8 cellular contexts compared by ENCODE assay signal in the genomic region with DNA sequence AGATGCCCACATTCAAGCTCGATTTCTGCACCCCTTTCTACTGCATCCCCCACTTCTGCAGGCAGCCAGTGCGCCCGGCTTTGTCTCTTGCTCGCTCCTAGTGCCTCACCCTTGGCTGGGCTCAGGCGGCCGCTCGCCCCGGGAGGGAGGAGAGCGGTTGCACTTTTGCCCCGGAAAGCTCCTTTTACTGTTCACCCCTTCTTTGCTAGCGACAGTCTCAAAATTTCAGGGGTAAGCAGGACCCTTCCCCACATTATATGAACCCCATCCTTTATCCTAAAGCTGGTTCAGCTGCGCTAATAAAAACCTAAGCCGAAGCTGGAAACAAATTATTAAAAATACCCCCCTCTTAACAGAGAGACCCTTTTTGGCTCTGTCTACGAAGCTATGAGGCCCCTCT. TPM values are rescaled to one million over a fixed set of nuclear protein-coding genes. Genes with fewer than 3 reads are reported as not detected.
A peak's percentile ranks its signal among the peaks of the same experiment; 100 is the strongest.
DNase-seq lines count a peak whose midpoint lies in the region; ATAC-seq and TF ChIP-seq lines count a peak whose summit lies in the region.
"Had no signal": no experiment of that assay in that cellular context is flagged by ENCODE, and none has a peak within 500 bp of the region (broad histone marks: within the 10 kb centered on the region; RNA-seq: fewer than 3 reads in every experiment).

No MANE protein-coding gene starts in this region.

- H3K4me1 ChIP-seq in Loucy (ENCODE audit: insufficient read depth, low read length, poor library complexity, severe bottlenecking), result peaks cover 37% of the 10 kb centered on the region
- peaks cover 34% of the 10 kb centered on the region for H3K4me1 ChIP-seq in effector memory CD4-positive, alpha-beta T cell (ENCODE audit: control insufficient read depth, insufficient read depth, low read length, poor library complexity, severe bottlenecking)

- H3K27me3 ChIP-seq in GM06990 (replicated peaks; ENCODE audit: control insufficient read depth, insufficient read depth, low read length), result peaks cover 2% of the 10 kb centered on the region; the same call in 1 of the 2 replicates
- peaks cover 43% of the 10 kb centered on the region for H3K27me3 ChIP-seq in Loucy (ENCODE audit: insufficient read depth, low read length, poor library complexity, severe bottlenecking)
- H3K27me3 ChIP-seq in effector memory CD4-positive, alpha-beta T cell (replicated peaks; ENCODE audit: control insufficient read depth, insufficient read depth, low read length, poor library complexity, severe bottlenecking), result peaks cover 41% of the 10 kb centered on the region

- no peaks in the 10 kb centered on the region for H3K9me3 Mint-ChIP-seq in neural crest cell

- peak overlapping the region; percentile 81 for H3K4me3 Mint-ChIP-seq in neural crest cell

- DNase-seq in GM06990 (ENCODE audit: extremely low read depth, insufficient read length) (no peak), neural crest cell (ENCODE audit: low read depth, low spot score) (no peak), germinal center (ENCODE audit: low spot score) (no peak)
- DNase-seq in effector memory CD4-positive, alpha-beta T cell, result no peak
- no peak for DNase-seq in NK-92 treated with Interleukin-12 subunit alpha and Interleukin-12 subunit beta, amount 100 ng/mL, for 24 hours (lab: John Stamatoyannopoulos, UW)
- DNase-seq: NCI-H2171 treated with DMSO at 0.1 percent for 48 hours had no signal

- no peak overlapping the region for H2AFZ ChIP-seq in Loucy (ENCODE audit: low read length)

- no peak overlapping the region for H3K27ac Mint-ChIP-seq in neural crest cell (ENCODE audit: unreplicated experiment)

- no peaks in the 10 kb centered on the region for H3K9me2 ChIP-seq in Loucy (replicated peaks; ENCODE audit: low read depth, low read length)

- no peak overlapping the region for H3K27ac ChIP-seq in effector memory CD4-positive, alpha-beta T cell (ENCODE audit: insufficient read depth, low read length, poor library complexity, severe bottlenecking)

- peaks cover 7% of the 10 kb centered on the region; the same call in 1 of the 2 replicates for H3F3A ChIP-seq in Loucy (ENCODE audit: low read depth)

- TF ChIP-seq CTCF in GM06990 (IDR thresholded peaks at IDR 0.05; ENCODE audit: insufficient read depth, low read length, poor library complexity, severe bottlenecking) (no peak), Loucy (conservative IDR thresholded peaks at IDR 0.05; ENCODE audit: low read length) (no peak), neural crest cell (conservative IDR thresholded peaks at IDR 0.05) (no peak)

- H3K4me1 Mint-ChIP-seq in neural crest cell, result peaks cover 16% of the 10 kb centered on the region

- peaks cover 79% of the 10 kb centered on the region for H4K20me1 ChIP-seq in Loucy (ENCODE audit: insufficient read depth, low read length, poor library complexity, severe bottlenecking)

- H3K4me3 ChIP-seq in GM06990 (replicated peaks; ENCODE audit: low read depth, low read length) (peak overlapping the region; percentile 50), Loucy (ENCODE audit: low read length, poor library complexity, severe bottlenecking) (peak overlapping the region; percentile 89)
- peak overlapping the region; percentile 52 for H3K4me3 ChIP-seq in effector memory CD4-positive, alpha-beta T cell (ENCODE audit: insufficient read depth, low read depth, low read length, poor library complexity, severe bottlenecking)

- peaks cover 100% of the 10 kb centered on the region for H3K27me3 Mint-ChIP-seq in neural crest cell (ENCODE audit: low read depth)

- H3K36me3 Mint-ChIP-seq in neural crest cell (ENCODE audit: low read depth), result peaks cover 18% of the 10 kb centered on the region

- peak overlapping the region; percentile 98 for H3K4me2 ChIP-seq in Loucy (ENCODE audit: low read depth, low read length, poor library complexity, severe bottlenecking)

- H3K9me3 ChIP-seq in Loucy (ENCODE audit: insufficient read depth, low read depth, low read length), result no peaks in the 10 kb centered on the region
- no peaks in the 10 kb centered on the region for H3K9me3 ChIP-seq in effector memory CD4-positive, alpha-beta T cell (ENCODE audit: control insufficient read depth, low read length)

- peak overlapping the region; percentile 100 for H3K9ac ChIP-seq in Loucy (ENCODE audit: low read depth, low read length, poor library complexity, severe bottlenecking)

- ATAC-seq in HG03520 (IDR thresholded peaks at IDR 0.05; ENCODE audit: unreplicated experiment), result no peak

- no peaks in the 10 kb centered on the region; the same call in 1 of the 2 replicates for H3K36me3 ChIP-seq in GM06990 (ENCODE audit: control insufficient read depth, insufficient read depth, low read length)
- H3K36me3 ChIP-seq in Loucy (ENCODE audit: insufficient read depth, low read length), result peaks cover 48% of the 10 kb centered on the region
- no peaks in the 10 kb centered on the region for H3K36me3 ChIP-seq in effector memory CD4-positive, alpha-beta T cell (ENCODE audit: control insufficient read depth, insufficient read depth, low read length)

- H3K79me2 ChIP-seq in Loucy (ENCODE audit: insufficient read depth, low read length), result peaks cover 98% of the 10 kb centered on the region

RNA-seq across cellular contexts. Expression of a gene that starts 1.0 kb away (rescaled TPM):
- total RNA-seq in neural crest cell, result 2.3 and 2.6 TPM in 2 replicates

RNA-seq across cellular contexts. Expression of a gene that starts 2.6 kb away (rescaled TPM):
- 21.9 and 22.8 TPM in 2 replicates for total RNA-seq in neural crest cell

RNA-seq across cellular contexts. Expression of a gene that starts 12.2 kb away (rescaled TPM):
- total RNA-seq in neural crest cell, result 9.6 and 11.5 TPM in 2 replicates

RNA-seq across cellular contexts. Expression of a gene that starts 14.4 kb away (rescaled TPM):
- total RNA-seq in neural crest cell, result 4.4 and 5.0 TPM in 2 replicates

RNA-seq across cellular contexts. Expression of a gene that starts 18.2 kb away (rescaled TPM):
- 8.5 and 11.4 TPM in 2 replicates for total RNA-seq in neural crest cell
